Comparison of ENCODE assay signal across 24 cellular contexts in the genomic region with DNA sequence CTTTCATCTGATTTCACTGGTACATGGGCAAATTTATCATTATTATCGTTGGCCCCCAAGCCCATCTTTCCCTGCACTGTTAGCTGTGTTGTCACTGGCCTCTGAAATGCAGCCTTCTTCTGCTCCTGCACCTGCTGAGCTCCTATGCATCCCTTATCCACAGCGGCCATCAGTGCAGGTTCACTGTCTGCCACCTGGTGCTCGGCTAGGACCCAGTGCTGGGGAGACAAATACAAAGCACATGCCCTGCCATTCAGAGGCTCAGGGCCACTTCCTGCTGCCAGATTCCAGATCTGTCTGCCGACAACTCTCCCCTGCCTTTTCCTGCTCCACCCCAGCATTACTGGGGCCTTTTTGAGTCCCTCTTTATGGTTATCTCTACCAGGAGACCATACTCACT.
"Had no signal": no experiment of that assay in that cellular context is flagged by ENCODE, and none has a peak within 500 bp of the region (broad histone marks: within the 10 kb centered on the region; RNA-seq: fewer than 3 reads in every experiment).

No MANE protein-coding gene starts in this region.

- H3K27ac Mint-ChIP-seq: memory B cell; natural killer cell; progenitor cell of endocrine pancreas; stimulated activated naive B cell treated with anti-CD40 and anti-IgM and Interleukin-4, amounts not matched to agents 10 μg/mL and 1 μg/mL and 100 μg/mL, for 72 hours; stimulated activated naive CD8-positive, alpha-beta T cell treated with anti-CD3 and anti-CD28 coated beads, Interleukin-15, Interleukin-2, amounts not matched to agents 100 ng/mL and 50 ng/mL, for 24 hours had no signal

- DNase-seq: cortex of kidney; effector CD4-positive, alpha-beta T cell; foreskin fibroblast; gastrocnemius medialis; head of caudate nucleus; kidney; natural killer cell; right lobe of liver; small intestine; stimulated activated CD4-positive, alpha-beta T cell treated with anti-CD3 and anti-CD28 coated beads, Interleukin-15, amount 100 ng/mL, for 24 hours; stimulated activated CD4-positive, alpha-beta T cell treated with anti-CD3 and anti-CD28 coated beads, Interleukin-2, amount 100 ng/mL, for 48 hours; stimulated activated naive B cell treated with anti-CD40 and anti-IgM and Interleukin-4, amounts not matched to agents 10 μg/mL and 1 μg/mL and 100 μg/mL, for 72 hours; upper lobe of right lung; uterus had no signal

- FAIRE-seq: kidney, small intestine had no signal

- H3K4me1 Mint-ChIP-seq: natural killer cell; stimulated activated naive B cell treated with anti-CD40 and anti-IgM and Interleukin-4, amounts not matched to agents 10 μg/mL and 1 μg/mL and 100 μg/mL, for 72 hours had no signal

- H3K4me3 Mint-ChIP-seq: memory B cell; natural killer cell; stimulated activated naive B cell treated with anti-CD40 and anti-IgM and Interleukin-4, amounts not matched to agents 10 μg/mL and 1 μg/mL and 100 μg/mL, for 72 hours; stimulated activated naive CD8-positive, alpha-beta T cell treated with anti-CD3 and anti-CD28 coated beads, Interleukin-15, Interleukin-2, amounts not matched to agents 100 ng/mL and 50 ng/mL, for 24 hours had no signal

- H3K36me3 ChIP-seq: gastrocnemius medialis, neutrophil, right lobe of liver, thoracic aorta, tibial nerve, upper lobe of right lung, uterus had no signal

- H3K4me1 ChIP-seq: gastrocnemius medialis, parathyroid adenoma, right lobe of liver, tibial nerve, upper lobe of right lung, uterus had no signal

- H3K27ac ChIP-seq: gastrocnemius medialis, hepatocyte, neutrophil, parathyroid adenoma, right lobe of liver, thoracic aorta, tibial nerve, upper lobe of right lung, uterus had no signal

- H3K9me3 ChIP-seq: gastrocnemius medialis, neutrophil, right lobe of liver, thoracic aorta, tibial nerve, upper lobe of right lung, uterus had no signal

- H3K9ac ChIP-seq: parathyroid adenoma had no signal

- H2AFZ ChIP-seq: hepatocyte, parathyroid adenoma had no signal

- H3K4me3 ChIP-seq: gastrocnemius medialis, hepatocyte, lung, right lobe of liver, thoracic aorta, tibial nerve, upper lobe of right lung, uterus had no signal

- ATAC-seq: gastrocnemius medialis; left lobe of liver; natural killer cell; right lobe of liver; stimulated activated naive B cell treated with anti-CD40 and anti-IgM and Interleukin-4, amounts not matched to agents 10 μg/mL and 1 μg/mL and 100 μg/mL, for 72 hours; upper lobe of right lung had no signal

- H3K9me3 Mint-ChIP-seq: memory B cell; natural killer cell; stimulated activated naive B cell treated with anti-CD40 and anti-IgM and Interleukin-4, amounts not matched to agents 10 μg/mL and 1 μg/mL and 100 μg/mL, for 72 hours; stimulated activated naive CD8-positive, alpha-beta T cell treated with anti-CD3 and anti-CD28 coated beads, Interleukin-15, Interleukin-2, amounts not matched to agents 100 ng/mL and 50 ng/mL, for 24 hours had no signal

- H3K4me2 ChIP-seq: hepatocyte had no signal

- H3K36me3 Mint-ChIP-seq: memory B cell; natural killer cell; stimulated activated naive B cell treated with anti-CD40 and anti-IgM and Interleukin-4, amounts not matched to agents 10 μg/mL and 1 μg/mL and 100 μg/mL, for 72 hours had no signal

- H3K27me3 ChIP-seq: gastrocnemius medialis, hepatocyte, neutrophil, tibial nerve, upper lobe of right lung, uterus had no signal
